In the genomic region with DNA sequence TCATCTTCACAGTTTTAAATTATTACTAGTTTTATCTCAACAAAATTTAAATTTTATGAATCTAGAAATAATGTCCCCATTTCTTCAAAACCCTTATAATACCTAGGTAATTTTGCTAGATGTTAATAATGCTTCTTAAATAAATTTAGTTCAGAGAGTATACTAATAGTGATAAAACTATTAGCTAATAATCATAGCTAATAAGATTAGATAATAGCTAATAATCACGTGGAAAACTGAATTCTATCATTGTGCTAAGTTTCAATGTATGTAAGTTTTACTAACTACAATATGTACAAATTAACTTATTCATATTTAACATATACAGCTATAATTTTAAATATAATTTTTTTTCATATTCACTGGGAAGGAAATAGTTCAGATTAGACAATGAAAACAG, we compare ENCODE assay signal across 26 cellular contexts.
"Had no signal": no experiment of that assay in that cellular context is flagged by ENCODE, and none has a peak within 500 bp of the region (broad histone marks: within the 10 kb centered on the region; RNA-seq: fewer than 3 reads in every experiment).

No MANE protein-coding gene starts in this region.

- FAIRE-seq: keratinocyte had no signal

- DNase-seq: cortex of kidney; effector memory CD8-positive, alpha-beta T cell; foreskin fibroblast; heart left ventricle; hippocampal formation; immature natural killer cell; natural killer cell; right lobe of liver; stimulated activated CD4-positive, alpha-beta T cell treated with anti-CD3 and anti-CD28 coated beads, Interleukin-12 subunit alpha, Interleukin-12 subunit beta, amount 100 ng/mL, for 4 hours; stimulated activated CD4-positive, alpha-beta T cell treated with anti-CD3 and anti-CD28 coated beads, Interleukin-2, amount 100 ng/mL, for 24 hours; stimulated activated CD4-positive, alpha-beta T cell treated with anti-CD3 and anti-CD28 coated beads, Interleukin-4, amount 100 ng/mL, for 24 hours; stimulated activated naive CD4-positive, alpha-beta T cell treated with Interleukin-2 at 50 U/mL for 16 hours; stomach; thyroid gland; trophoblast cell had no signal

- H3K27ac ChIP-seq: epithelial cell of prostate, gastroesophageal sphincter, heart left ventricle, neutrophil, parathyroid adenoma, right lobe of liver, stomach, thyroid gland, vagina had no signal

- H3K36me3 ChIP-seq: gastroesophageal sphincter, neutrophil, right lobe of liver, thyroid gland, vagina had no signal

- ATAC-seq: effector memory CD8-positive, alpha-beta T cell; esophagus mucosa; gastroesophageal sphincter; heart left ventricle; left lobe of liver; natural killer cell; right lobe of liver; stimulated activated effector memory CD8-positive, alpha-beta T cell treated with anti-CD3 and anti-CD28 coated beads, Interleukin-12 subunit alpha, Interleukin-12 subunit beta, amount 100 ng/mL, for 72 hours had no signal

- H3K4me3 ChIP-seq: gastroesophageal sphincter, heart left ventricle, lung, right lobe of liver, smooth muscle cell, stomach, thyroid gland, vagina had no signal

- H3K9me3 ChIP-seq: gastroesophageal sphincter, neutrophil, right lobe of liver, stomach, thyroid gland, vagina had no signal

- H3K4me1 ChIP-seq: parathyroid adenoma had no signal
